Comparison of ENCODE assay signal across 33 cellular contexts in genomic region chr22:27656970-27657369, GRCh38.
"Had no signal": no experiment of that assay in that cellular context is flagged by ENCODE, and none has a peak within 500 bp of the region (broad histone marks: within the 10 kb centered on the region; RNA-seq: fewer than 3 reads in every experiment).

No MANE protein-coding gene starts in this region.

- H3K4me1 ChIP-seq: adrenal gland, breast epithelium had no signal

- H3K27me3 ChIP-seq: adrenal gland, ascending aorta, body of pancreas, brain microvascular endothelial cell, breast epithelium, cardiac muscle cell had no signal

- H3K9me3 ChIP-seq: adrenal gland, ascending aorta, body of pancreas had no signal

- H3K27ac ChIP-seq: adrenal gland, ascending aorta, body of pancreas, brain microvascular endothelial cell, breast epithelium, cardiac muscle cell had no signal

- DNase-seq: activated effector memory CD4-positive, alpha-beta T cell treated with anti-CD3 and anti-CD28 coated beads, Interleukin-2, amount 50 U/mL, for 16 hours; activated effector memory CD4-positive, alpha-beta T cell treated with Interleukin-2 at 50 U/mL for 16 hours; activated gamma-delta T cell; activated gamma-delta T cell treated with Interleukin-2 at 50 U/mL for 16 hours; activated naive CD4-positive, alpha-beta T cell; activated naive CD4-positive, alpha-beta T cell treated with anti-CD3 and anti-CD28 coated beads for 36 hours; activated naive CD4-positive, alpha-beta T cell treated with anti-CD3 and anti-CD28 coated beads, Interleukin-2, amount 10 ng/mL, durations not matched to agents 7 days and 5 days; activated naive CD4-positive, alpha-beta T cell treated with anti-CD3 and anti-CD28 coated beads, Interleukin-2, amount 50 U/mL, for 16 hours; activated naive CD4-positive, alpha-beta T cell treated with Interleukin-2 at 50 U/mL for 16 hours; activated naive CD8-positive, alpha-beta T cell treated with anti-CD3 and anti-CD28 coated beads for 36 hours; activated naive CD8-positive, alpha-beta T cell treated with anti-CD3 and anti-CD28 coated beads, Interleukin-2, amount 10 ng/mL, durations not matched to agents 7 days and 5 days; activated naive CD8-positive, alpha-beta T cell treated with anti-CD3 and anti-CD28 coated beads, Interleukin-2, amount 50 U/mL, for 24 hours; activated T-cell treated with anti-CD3 and anti-CD28 coated beads, Interleukin-2, amount 50 U/mL, for 1 hour; activated T-cell treated with anti-CD3 and anti-CD28 coated beads, Interleukin-2, amount 50 U/mL, for 24 hours; activated T-cell treated with anti-CD3 and anti-CD28 coated beads, Interleukin-2, amount 50 U/mL, for 4 hours; activated T-cell treated with anti-CD3 and anti-CD28 coated beads, Interleukin-2, amount 50 U/mL, for 48 hours; activated T-cell treated with anti-CD3 and anti-CD28 coated beads, Interleukin-2, amount 50 U/mL, for 72 hours; adrenal gland; amniotic stem cell; amygdala; anterior cingulate cortex; body of pancreas; brain microvascular endothelial cell; caudate nucleus; central memory CD4-positive, alpha-beta T cell; cerebellar nuclear complex had no signal

- H3K4me3 ChIP-seq: adrenal gland, ascending aorta, body of pancreas, breast epithelium, cardiac muscle cell had no signal

- FAIRE-seq: astrocyte, bronchial epithelial cell had no signal

- ATAC-seq: activated naive CD4-positive, alpha-beta T cell treated with anti-CD3 and anti-CD28 coated beads, Interleukin-2, amount 50 U/mL, for 72 hours; activated naive CD8-positive, alpha-beta T cell treated with anti-CD3 and anti-CD28 coated beads, Interleukin-2, amount 50 U/mL, for 24 hours; activated T-cell treated with anti-CD3 and anti-CD28 coated beads, Interleukin-2, amount 50 U/mL, for 4 hours; activated T-cell treated with anti-CD3 and anti-CD28 coated beads, Interleukin-2, amount 50 U/mL, for 72 hours; activated T-helper 17 cell treated with anti-CD3 and anti-CD28 coated beads, Interleukin-2, amount 50 U/mL, for 72 hours; body of pancreas had no signal

- H3K36me3 ChIP-seq: adrenal gland, ascending aorta, brain microvascular endothelial cell, breast epithelium, cardiac muscle cell had no signal
